Comparison of ENCODE assay signal across 21 cellular contexts in genomic region chr11:83764643-83765042, GRCh38.
"Had no signal": no experiment of that assay in that cellular context is flagged by ENCODE, and none has a peak within 500 bp of the region (broad histone marks: within the 10 kb centered on the region; RNA-seq: fewer than 3 reads in every experiment).

No MANE protein-coding gene starts in this region.

- H3K9me3 ChIP-seq: body of pancreas, heart left ventricle, pancreas, psoas muscle, right atrium auricular region, upper lobe of right lung had no signal

- H3K4me1 Mint-ChIP-seq: activated CD4-positive, alpha-beta memory T cell treated with anti-CD3 and anti-CD28 coated beads, Interleukin-2, amount 10 ng/mL, durations not matched to agents 7 days and 5 days; activated CD4-positive, alpha-beta T cell treated with anti-CD3 and anti-CD28 coated beads, Interleukin-2, amount 10 ng/mL, durations not matched to agents 24 days and 14 days; activated CD8-positive, alpha-beta memory T cell treated with anti-CD3 and anti-CD28 coated beads, Interleukin-2, amount 10 ng/mL, durations not matched to agents 7 days and 5 days; nephron had no signal

- DNase-seq: activated CD4-positive, alpha-beta memory T cell treated with anti-CD3 and anti-CD28 coated beads, Interleukin-2, amount 10 ng/mL, durations not matched to agents 7 days and 5 days; activated CD4-positive, alpha-beta T cell treated with anti-CD3 and anti-CD28 coated beads, Interleukin-2, amount 10 ng/mL, durations not matched to agents 24 days and 14 days; activated CD8-positive, alpha-beta memory T cell treated with anti-CD3 and anti-CD28 coated beads, Interleukin-2, amount 10 ng/mL, durations not matched to agents 7 days and 5 days; activated effector memory CD4-positive, alpha-beta T cell treated with anti-CD3 and anti-CD28 coated beads, Interleukin-2, amount 50 U/mL, for 16 hours; activated naive CD4-positive, alpha-beta T cell treated with anti-CD3 and anti-CD28 coated beads, Interleukin-2, amount 50 U/mL, for 16 hours; activated T-cell treated with anti-CD3 and anti-CD28 coated beads for 4 hours; anterior cingulate cortex; body of pancreas; cortex of kidney; heart left ventricle; islet precursor cell; left cardiac atrium; pancreas; psoas muscle; stimulated activated CD4-positive, alpha-beta T cell treated with anti-CD3 and anti-CD28 coated beads, Interleukin-4, amount 100 ng/mL, for 4 hours; stimulated activated naive CD8-positive, alpha-beta T cell treated with anti-CD3 and anti-CD28 coated beads, Interleukin-15, Interleukin-2, amounts not matched to agents 100 U/mL and 50 U/mL, for 24 hours; upper lobe of right lung had no signal

- H3K36me3 ChIP-seq: cardiac muscle cell, heart left ventricle, pancreas, right atrium auricular region, upper lobe of right lung had no signal

- H3K27me3 Mint-ChIP-seq: activated CD4-positive, alpha-beta T cell treated with anti-CD3 and anti-CD28 coated beads, Interleukin-2, amount 10 ng/mL, durations not matched to agents 24 days and 14 days; activated CD8-positive, alpha-beta memory T cell treated with anti-CD3 and anti-CD28 coated beads, Interleukin-2, amount 10 ng/mL, durations not matched to agents 7 days and 5 days had no signal

- H3K27ac ChIP-seq: body of pancreas, cardiac muscle cell, heart left ventricle, pancreas, psoas muscle, right atrium auricular region, upper lobe of right lung had no signal

- H3K4me1 ChIP-seq: body of pancreas, heart left ventricle, pancreas, psoas muscle, right atrium auricular region, upper lobe of right lung had no signal

- H3K36me3 Mint-ChIP-seq: activated CD8-positive, alpha-beta memory T cell treated with anti-CD3 and anti-CD28 coated beads, Interleukin-2, amount 10 ng/mL, durations not matched to agents 7 days and 5 days had no signal

- H3K27me3 ChIP-seq: body of pancreas, cardiac muscle cell, heart left ventricle, pancreas, right atrium auricular region, upper lobe of right lung had no signal

- H3K27ac Mint-ChIP-seq: activated CD4-positive, alpha-beta memory T cell treated with anti-CD3 and anti-CD28 coated beads, Interleukin-2, amount 10 ng/mL, durations not matched to agents 7 days and 5 days; activated CD4-positive, alpha-beta T cell treated with anti-CD3 and anti-CD28 coated beads, Interleukin-2, amount 10 ng/mL, durations not matched to agents 24 days and 14 days; activated CD8-positive, alpha-beta memory T cell treated with anti-CD3 and anti-CD28 coated beads, Interleukin-2, amount 10 ng/mL, durations not matched to agents 7 days and 5 days; nephron had no signal

- ATAC-seq: activated CD8-positive, alpha-beta memory T cell treated with anti-CD3 and anti-CD28 coated beads, Interleukin-2, amount 10 ng/mL, durations not matched to agents 7 days and 5 days; body of pancreas; heart left ventricle; left cardiac atrium; pancreas; psoas muscle; stimulated activated naive CD8-positive, alpha-beta T cell treated with anti-CD3 and anti-CD28 coated beads, Interleukin-15, Interleukin-2, amounts not matched to agents 100 U/mL and 50 U/mL, for 24 hours; upper lobe of right lung had no signal

- H3K4me3 Mint-ChIP-seq: activated CD4-positive, alpha-beta memory T cell treated with anti-CD3 and anti-CD28 coated beads, Interleukin-2, amount 10 ng/mL, durations not matched to agents 7 days and 5 days; activated CD4-positive, alpha-beta T cell treated with anti-CD3 and anti-CD28 coated beads, Interleukin-2, amount 10 ng/mL, durations not matched to agents 24 days and 14 days; activated CD8-positive, alpha-beta memory T cell treated with anti-CD3 and anti-CD28 coated beads, Interleukin-2, amount 10 ng/mL, durations not matched to agents 7 days and 5 days; nephron had no signal

- FAIRE-seq: endometrium, pancreas had no signal

- H3K4me3 ChIP-seq: body of pancreas, cardiac muscle cell, heart left ventricle, pancreas, psoas muscle, right atrium auricular region, upper lobe of right lung had no signal

- H3K9me3 Mint-ChIP-seq: activated CD4-positive, alpha-beta memory T cell treated with anti-CD3 and anti-CD28 coated beads, Interleukin-2, amount 10 ng/mL, durations not matched to agents 7 days and 5 days; activated CD4-positive, alpha-beta T cell treated with anti-CD3 and anti-CD28 coated beads, Interleukin-2, amount 10 ng/mL, durations not matched to agents 24 days and 14 days; nephron had no signal
